In the genomic region with DNA sequence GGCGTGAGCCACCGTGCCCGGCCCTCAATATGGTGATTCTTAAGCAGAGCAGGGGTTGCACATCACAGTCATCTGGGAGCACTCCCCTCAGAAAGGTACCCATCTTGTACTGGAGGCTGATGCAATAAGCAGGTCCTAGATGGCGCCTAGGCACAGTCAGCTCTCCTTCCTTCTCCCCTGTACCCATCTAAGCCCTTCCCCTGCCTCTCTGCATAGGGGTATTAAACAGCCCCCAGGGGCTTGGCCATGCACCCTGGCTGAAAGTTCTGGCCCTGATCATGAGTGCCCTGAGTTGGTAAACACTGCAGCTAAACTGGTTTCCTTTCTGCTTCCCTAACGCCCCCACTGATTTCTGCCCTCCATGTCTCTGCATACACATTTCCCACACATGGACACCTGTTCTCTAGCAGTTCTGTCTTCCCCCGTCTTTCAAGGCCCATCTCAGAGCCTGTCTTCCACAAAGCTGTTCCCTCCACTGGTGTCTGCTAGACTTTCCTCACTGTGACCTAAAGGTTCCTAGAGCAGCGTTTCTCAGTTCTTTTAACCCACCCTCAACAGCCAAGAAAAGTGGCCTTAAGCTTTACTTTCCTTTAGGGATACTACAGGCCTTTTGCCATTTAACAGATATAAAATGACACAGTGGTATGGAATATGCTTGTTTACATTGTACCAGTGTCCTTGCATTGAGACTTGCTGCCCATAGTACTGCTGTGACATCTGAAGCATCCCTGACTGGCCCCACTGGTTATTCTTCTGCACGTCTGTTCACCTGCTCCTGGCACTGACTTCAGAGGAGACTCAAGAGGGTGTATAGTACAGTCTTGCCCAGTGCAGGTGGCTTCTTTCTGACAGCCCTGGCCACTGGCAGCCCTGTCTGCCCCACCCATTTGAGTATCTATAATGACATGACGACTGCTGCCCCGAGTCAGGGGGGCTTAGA, we compare ENCODE assay signal across 12 cellular contexts. TPM values are rescaled to one million over a fixed set of nuclear protein-coding genes. Genes with fewer than 3 reads are reported as not detected.
DNase-seq lines count a peak whose midpoint lies in the region; ATAC-seq and TF ChIP-seq lines count a peak whose summit lies in the region.
"Had no signal": no experiment of that assay in that cellular context is flagged by ENCODE, and none has a peak within 500 bp of the region (broad histone marks: within the 10 kb centered on the region; RNA-seq: fewer than 3 reads in every experiment).

No MANE protein-coding gene starts in this region.

- peak overlapping the region in 1 of 11 experiments; percentile 29; a peak in 1 of 22 replicates for H3K27ac ChIP-seq in BLaER1 treated with 17β-estradiol and CSF1 and Interleukin-3, amounts not matched to agents 10 nM and 100 nM
- H3K27ac ChIP-seq: testis had no signal

- intact Hi-C loops in activated T-helper 1 cell treated with anti-CD3 and anti-CD28 coated beads, Interleukin-12 subunit alpha, Interleukin-12 subunit beta, Interleukin-2, Interleukin-4 antibody, amounts not matched to agents 30 ng/mL and 10 ng/mL and 1 ng/mL, durations not matched to agents 14 hours and 24 hours and 36 hours (cut with micrococcal nuclease): loop anchor here (10.0 kb wide), 1 partner anchor 182 kb away; no protein-coding TSS in a partner anchor
- intact Hi-C loops in mucosa of descending colon (cut with DNase I, micrococcal nuclease) (no loop called here), cardiac septum (cut with DNase I) (no loop called here)

- no peaks in the 10 kb centered on the region for H3K27me3 Mint-ChIP-seq in activated T-helper 1 cell treated with anti-CD3 and anti-CD28 coated beads, Interleukin-12 subunit alpha, Interleukin-12 subunit beta, Interleukin-2, Interleukin-4 antibody, amounts not matched to agents 30 ng/mL and 10 ng/mL and 1 ng/mL, durations not matched to agents 14 hours and 24 hours and 36 hours (ENCODE audit: insufficient read depth)

- peaks cover 14% of the 10 kb centered on the region for H3K36me3 Mint-ChIP-seq in activated T-helper 1 cell treated with anti-CD3 and anti-CD28 coated beads, Interleukin-12 subunit alpha, Interleukin-12 subunit beta, Interleukin-2, Interleukin-4 antibody, amounts not matched to agents 30 ng/mL and 10 ng/mL and 1 ng/mL, durations not matched to agents 14 hours and 24 hours and 36 hours (ENCODE audit: low read depth)

- peak overlapping the region in 6 of 11 experiments; percentile 7 to 40 (median 23); a peak in 6 of 22 replicates for H3K4me2 ChIP-seq in BLaER1 treated with 17β-estradiol and CSF1 and Interleukin-3, amounts not matched to agents 10 nM and 100 nM

- H3K9me3 Mint-ChIP-seq in activated T-helper 1 cell treated with anti-CD3 and anti-CD28 coated beads, Interleukin-12 subunit alpha, Interleukin-12 subunit beta, Interleukin-2, Interleukin-4 antibody, amounts not matched to agents 30 ng/mL and 10 ng/mL and 1 ng/mL, durations not matched to agents 14 hours and 24 hours and 36 hours: no peaks in the 10 kb centered on the region

- no peak overlapping the region for H3K4me3 ChIP-seq in BLaER1 treated with 17β-estradiol and CSF1 and Interleukin-3, amounts not matched to agents 10 nM and 100 nM
- no peak overlapping the region for H3K4me3 ChIP-seq in H7 (ENCODE audit: insufficient read depth, low read depth, low read length)
- no peak overlapping the region for H3K4me3 ChIP-seq in mucosa of descending colon
- H3K4me3 ChIP-seq: testis had no signal

- peaks cover 26% of the 10 kb centered on the region for H3K4me1 Mint-ChIP-seq in activated T-helper 1 cell treated with anti-CD3 and anti-CD28 coated beads, Interleukin-12 subunit alpha, Interleukin-12 subunit beta, Interleukin-2, Interleukin-4 antibody, amounts not matched to agents 30 ng/mL and 10 ng/mL and 1 ng/mL, durations not matched to agents 14 hours and 24 hours and 36 hours (ENCODE audit: low read depth)

- peak; percentile 9 for ATAC-seq in mucosa of descending colon

- no peak overlapping the region for H3K4me3 Mint-ChIP-seq in activated T-helper 1 cell treated with anti-CD3 and anti-CD28 coated beads, Interleukin-12 subunit alpha, Interleukin-12 subunit beta, Interleukin-2, Interleukin-4 antibody, amounts not matched to agents 30 ng/mL and 10 ng/mL and 1 ng/mL, durations not matched to agents 14 hours and 24 hours and 36 hours

- peak; percentile 10 for DNase-seq in H7
- DNase-seq in activated T-helper 1 cell treated with anti-CD3 and anti-CD28 coated beads, Interleukin-12 subunit alpha, Interleukin-12 subunit beta, Interleukin-2, Interleukin-4 antibody, amounts not matched to agents 30 ng/mL and 10 ng/mL and 1 ng/mL, durations not matched to agents 14 hours and 24 hours and 36 hours (ENCODE audit: low spot score): no peak
- DNase-seq in mucosa of descending colon: no peak
- DNase-seq in NCI-H2081 treated with DMSO at 0.1 percent for 48 hours (lab: John Stamatoyannopoulos, UW): no peak
- no peak for DNase-seq in cardiac septum (ENCODE audit: low spot score)
- no peak for DNase-seq in mesenteric fat pad (ENCODE audit: low spot score)
- DNase-seq in NCI-H345 (lab: John Stamatoyannopoulos, UW): no peak
- DNase-seq: islet precursor cell; NCI-H526 treated with DMSO at 0.1 percent for 48 hours; stimulated activated CD4-positive, alpha-beta T cell treated with anti-CD3 and anti-CD28 coated beads, Interleukin-4, amount 100 ng/mL, for 1 hour; testis had no signal

- TF ChIP-seq CTCF in mucosa of descending colon (IDR thresholded peaks at IDR 0.05): no peak

- peak overlapping the region; percentile 38 for H3K27ac Mint-ChIP-seq in activated T-helper 1 cell treated with anti-CD3 and anti-CD28 coated beads, Interleukin-12 subunit alpha, Interleukin-12 subunit beta, Interleukin-2, Interleukin-4 antibody, amounts not matched to agents 30 ng/mL and 10 ng/mL and 1 ng/mL, durations not matched to agents 14 hours and 24 hours and 36 hours

- peaks cover 14 to 92% (median 47%) of the 10 kb centered on the region in 11 experiments; a peak in 20 of 22 replicates for H3K36me3 ChIP-seq in BLaER1 treated with 17β-estradiol and CSF1 and Interleukin-3, amounts not matched to agents 10 nM and 100 nM
- no peaks in the 10 kb centered on the region; the same call in 1 of the 2 replicates for H3K36me3 ChIP-seq in H7 (replicated peaks; ENCODE audit: control insufficient read depth, insufficient read depth, low read length)
- H3K36me3 ChIP-seq in mucosa of descending colon (ENCODE audit: low read depth): no peaks in the 10 kb centered on the region

- H3K27me3 ChIP-seq in BLaER1 treated with 17β-estradiol and CSF1 and Interleukin-3, amounts not matched to agents 10 nM and 100 nM: no peaks in the 10 kb centered on the region
- H3K27me3 ChIP-seq in H7 (ENCODE audit: control insufficient read depth, insufficient read depth, low read length): no peaks in the 10 kb centered on the region
- H3K27me3 ChIP-seq: testis had no signal

- H3K9ac ChIP-seq in BLaER1 treated with 17β-estradiol and CSF1 and Interleukin-3, amounts not matched to agents 10 nM and 100 nM: peak overlapping the region in 3 of 11 experiments; percentile 2 to 13 (median 9); a peak in 2 of 22 replicates

- peaks cover 100% of the 10 kb centered on the region in 11 experiments for H4K20me1 ChIP-seq in BLaER1 treated with 17β-estradiol and CSF1 and Interleukin-3, amounts not matched to agents 10 nM and 100 nM

- H3K4me1 ChIP-seq in BLaER1 treated with 17β-estradiol and CSF1 and Interleukin-3, amounts not matched to agents 10 nM and 100 nM: peaks cover 59 to 74% (median 65%) of the 10 kb centered on the region in 10 experiments
- peaks cover 21% of the 10 kb centered on the region for H3K4me1 ChIP-seq in mucosa of descending colon (ENCODE audit: low read depth)

- H3K9me3 ChIP-seq in BLaER1 treated with 17β-estradiol and CSF1 and Interleukin-3, amounts not matched to agents 10 nM and 100 nM (replicated peaks in 1 of 11): no peaks in the 10 kb centered on the region
- no peaks in the 10 kb centered on the region for H3K9me3 ChIP-seq in mucosa of descending colon
- H3K9me3 ChIP-seq: testis had no signal

RNA-seq across cellular contexts. Expression of a gene that starts 15.6 kb away (rescaled TPM):
- 84.0 and 90.2 TPM in 2 replicates for total RNA-seq in H7 (2014; rRNA removed; shearing (Covaris generic))
- total RNA-seq in activated T-helper 1 cell treated with anti-CD3 and anti-CD28 coated beads, Interleukin-12 subunit alpha, Interleukin-12 subunit beta, Interleukin-2, Interleukin-4 antibody, amounts not matched to agents 30 ng/mL and 10 ng/mL and 1 ng/mL, durations not matched to agents 14 hours and 24 hours and 36 hours: 58.3 and 62.4 TPM in 2 replicates
- total RNA-seq in mucosa of descending colon (10 to 100 TPM; 52.6 to 60.9 (median 60.7) TPM), cardiac septum (46.2 TPM), mesenteric fat pad (48.2 TPM)

RNA-seq across cellular contexts. Expression of a gene that starts 31.8 kb away (rescaled TPM):
- total RNA-seq in H7 (2014; rRNA removed; shearing (Covaris generic)): 0.17 and 0.70 TPM in 2 replicates
- total RNA-seq in activated T-helper 1 cell treated with anti-CD3 and anti-CD28 coated beads, Interleukin-12 subunit alpha, Interleukin-12 subunit beta, Interleukin-2, Interleukin-4 antibody, amounts not matched to agents 30 ng/mL and 10 ng/mL and 1 ng/mL, durations not matched to agents 14 hours and 24 hours and 36 hours: 0.32 and 0.34 TPM in 2 replicates
- total RNA-seq in mucosa of descending colon (under 1 TPM in 2 of 3 donors, not detected in 1; 0.13 to 0.22 TPM), cardiac septum (0.08 TPM), mesenteric fat pad (0.26 TPM)

RNA-seq across cellular contexts. Expression of a gene that starts 46.8 kb away (rescaled TPM):
- 53.0 and 57.3 TPM in 2 replicates for total RNA-seq in H7 (2014; rRNA removed; shearing (Covaris generic))
- 51.7 and 51.8 TPM in 2 replicates for total RNA-seq in activated T-helper 1 cell treated with anti-CD3 and anti-CD28 coated beads, Interleukin-12 subunit alpha, Interleukin-12 subunit beta, Interleukin-2, Interleukin-4 antibody, amounts not matched to agents 30 ng/mL and 10 ng/mL and 1 ng/mL, durations not matched to agents 14 hours and 24 hours and 36 hours
- total RNA-seq in mucosa of descending colon (10 to 100 TPM; 12.5 to 26.5 (median 21.7) TPM), cardiac septum (5.9 TPM), mesenteric fat pad (6.0 TPM)

RNA-seq across cellular contexts. Expression of a gene that starts 49.5 kb away (rescaled TPM):
- total RNA-seq in H7 (2014; rRNA removed; shearing (Covaris generic)): 0.48 and 0.55 TPM in 2 replicates
- total RNA-seq in activated T-helper 1 cell treated with anti-CD3 and anti-CD28 coated beads, Interleukin-12 subunit alpha, Interleukin-12 subunit beta, Interleukin-2, Interleukin-4 antibody, amounts not matched to agents 30 ng/mL and 10 ng/mL and 1 ng/mL, durations not matched to agents 14 hours and 24 hours and 36 hours: 0.54 and 0.73 TPM in 2 replicates
- under 1 TPM; 0.22 to 0.89 (median 0.26) TPM for total RNA-seq in mucosa of descending colon
- 0.43 TPM for total RNA-seq in cardiac septum
- 0.39 TPM for total RNA-seq in mesenteric fat pad

RNA-seq across cellular contexts. Expression of a gene that starts 59.0 kb away (rescaled TPM):
- 29.3 and 54.0 TPM in 2 replicates for total RNA-seq in H7 (2014; rRNA removed; shearing (Covaris generic))
- total RNA-seq in activated T-helper 1 cell treated with anti-CD3 and anti-CD28 coated beads, Interleukin-12 subunit alpha, Interleukin-12 subunit beta, Interleukin-2, Interleukin-4 antibody, amounts not matched to agents 30 ng/mL and 10 ng/mL and 1 ng/mL, durations not matched to agents 14 hours and 24 hours and 36 hours: 98.8 and 100 TPM in 2 replicates
- total RNA-seq in mucosa of descending colon (10 to 100 TPM; 25.8 to 48.8 (median 28.0) TPM), cardiac septum (33.3 TPM), mesenteric fat pad (31.6 TPM)
